Comparison of ENCODE assay signal across 1 cellular context in the genomic region with DNA sequence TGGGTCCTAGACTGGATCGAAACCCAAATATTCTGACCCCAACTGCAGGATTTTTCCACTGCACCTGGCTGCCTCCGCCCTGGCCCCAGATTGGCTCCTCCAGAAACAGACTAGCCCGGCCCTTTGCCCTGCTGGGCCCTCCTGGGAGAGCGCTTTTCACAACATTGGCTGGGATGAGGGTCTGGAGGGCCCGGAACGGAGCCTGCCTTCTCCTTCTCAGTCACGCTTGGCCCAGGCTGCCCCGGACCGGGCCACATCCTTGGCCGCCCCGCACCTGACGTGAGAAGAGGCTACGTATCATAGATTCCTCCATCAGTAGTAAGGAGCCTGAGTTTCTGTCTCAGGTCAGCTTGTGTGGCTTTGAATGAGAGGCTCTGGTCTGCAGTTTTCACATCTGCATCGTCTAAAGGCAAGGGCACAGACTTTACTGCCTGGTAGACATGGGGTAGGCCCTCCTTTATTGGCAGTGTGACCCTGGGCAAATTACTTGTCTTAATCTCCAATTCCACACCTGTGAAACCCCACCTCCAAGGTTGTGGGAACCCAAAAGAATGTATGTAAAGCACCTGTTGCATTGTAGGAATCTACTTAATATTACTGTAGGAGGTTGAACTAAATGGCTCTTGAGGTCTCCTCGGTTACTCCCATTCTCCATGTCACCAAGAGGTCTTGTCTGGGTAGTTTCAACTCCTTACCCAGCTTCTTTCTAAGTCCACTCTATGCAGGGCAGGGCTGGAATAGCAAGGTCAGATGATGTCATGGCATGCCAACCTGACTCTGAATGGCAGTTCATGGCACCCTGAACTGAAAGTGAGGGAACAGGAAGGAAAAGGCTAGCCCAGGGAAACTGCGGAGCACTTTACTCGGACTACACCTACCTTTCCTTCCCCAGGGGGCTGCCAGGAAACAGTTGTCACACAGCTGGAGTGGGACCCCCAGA.
TF ChIP-seq lines count a peak whose summit lies in the region.

No MANE protein-coding gene starts in this region.

TF ChIP-seq in SK-N-SH treated with all-trans-retinoic acid at 6 μM for 48 hours, 23 proteins besides CTCF, POLR2A, EP300 and RAD21 (continued from another document):
- TF ChIP-seq, protein P1, sequence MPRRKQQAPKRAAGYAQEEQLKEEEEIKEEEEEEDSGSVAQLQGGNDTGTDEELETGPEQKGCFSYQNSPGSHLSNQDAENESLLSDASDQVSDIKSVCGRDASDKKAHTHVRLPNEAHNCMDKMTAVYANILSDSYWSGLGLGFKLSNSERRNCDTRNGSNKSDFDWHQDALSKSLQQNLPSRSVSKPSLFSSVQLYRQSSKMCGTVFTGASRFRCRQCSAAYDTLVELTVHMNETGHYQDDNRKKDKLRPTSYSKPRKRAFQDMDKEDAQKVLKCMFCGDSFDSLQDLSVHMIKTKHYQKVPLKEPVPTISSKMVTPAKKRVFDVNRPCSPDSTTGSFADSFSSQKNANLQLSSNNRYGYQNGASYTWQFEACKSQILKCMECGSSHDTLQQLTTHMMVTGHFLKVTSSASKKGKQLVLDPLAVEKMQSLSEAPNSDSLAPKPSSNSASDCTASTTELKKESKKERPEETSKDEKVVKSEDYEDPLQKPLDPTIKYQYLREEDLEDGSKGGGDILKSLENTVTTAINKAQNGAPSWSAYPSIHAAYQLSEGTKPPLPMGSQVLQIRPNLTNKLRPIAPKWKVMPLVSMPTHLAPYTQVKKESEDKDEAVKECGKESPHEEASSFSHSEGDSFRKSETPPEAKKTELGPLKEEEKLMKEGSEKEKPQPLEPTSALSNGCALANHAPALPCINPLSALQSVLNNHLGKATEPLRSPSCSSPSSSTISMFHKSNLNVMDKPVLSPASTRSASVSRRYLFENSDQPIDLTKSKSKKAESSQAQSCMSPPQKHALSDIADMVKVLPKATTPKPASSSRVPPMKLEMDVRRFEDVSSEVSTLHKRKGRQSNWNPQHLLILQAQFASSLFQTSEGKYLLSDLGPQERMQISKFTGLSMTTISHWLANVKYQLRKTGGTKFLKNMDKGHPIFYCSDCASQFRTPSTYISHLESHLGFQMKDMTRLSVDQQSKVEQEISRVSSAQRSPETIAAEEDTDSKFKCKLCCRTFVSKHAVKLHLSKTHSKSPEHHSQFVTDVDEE (CRISPR knock-in tag; IDR thresholded peaks at IDR 0.05), result no peak
